ENCODE assay signal across 14 cellular contexts in the genomic region with DNA sequence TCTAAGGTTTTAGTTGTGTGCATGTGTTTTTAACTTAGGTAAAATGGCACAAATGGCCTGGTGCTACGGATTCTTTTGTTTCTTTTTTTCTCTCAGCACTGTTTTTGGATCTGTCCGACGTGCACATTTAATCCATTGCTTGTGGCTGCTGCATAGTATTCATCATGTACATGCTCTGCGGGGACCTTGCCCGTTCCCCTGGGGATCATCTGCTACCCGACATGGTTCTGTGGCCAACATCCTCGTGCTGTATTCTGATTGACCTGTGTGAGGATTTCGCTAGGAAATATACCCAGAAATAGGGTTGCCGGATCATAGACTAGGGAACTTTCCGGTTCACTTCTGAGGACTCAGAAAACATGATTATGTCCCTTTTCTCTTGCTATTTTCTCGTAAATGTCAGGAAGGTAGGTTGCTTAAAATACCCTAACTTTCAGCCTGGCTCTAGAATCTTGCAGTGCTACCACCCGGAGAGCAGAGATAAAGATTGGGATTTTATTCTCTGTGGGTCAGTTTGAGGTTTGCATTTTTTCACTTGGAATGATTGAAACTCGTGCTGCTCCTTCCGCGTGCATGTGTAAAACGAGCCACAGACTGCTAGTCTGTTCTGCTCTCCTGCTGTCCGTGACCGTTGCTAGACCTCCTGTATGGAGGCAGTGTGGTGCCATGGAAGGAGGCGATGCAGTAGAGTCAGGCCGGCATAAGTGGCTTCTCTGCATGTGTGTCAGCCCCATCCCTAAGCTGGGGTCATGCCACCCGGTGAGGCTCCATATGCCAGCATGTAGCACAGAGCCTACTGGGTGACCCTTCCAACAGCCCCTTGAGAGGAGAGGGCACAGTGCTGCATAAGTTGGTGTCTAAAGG. TPM values are rescaled to one million over a fixed set of nuclear protein-coding genes. Genes with fewer than 3 reads are reported as not detected.
DNase-seq lines count a peak whose midpoint lies in the region; ATAC-seq and TF ChIP-seq lines count a peak whose summit lies in the region.
"Had no signal": no experiment of that assay in that cellular context is flagged by ENCODE, and none has a peak within 500 bp of the region (broad histone marks: within the 10 kb centered on the region; RNA-seq: fewer than 3 reads in every experiment).

No MANE protein-coding gene starts in this region.

- peaks cover 0 to 5% of the 10 kb centered on the region in 2 donors for H3K27me3 Mint-ChIP-seq in CD8-positive, alpha-beta memory T cell
- H3K27me3 Mint-ChIP-seq in nephron progenitor cell (ENCODE audit: low read depth, poor library complexity) = no peaks in the 10 kb centered on the region

- WGBS in HUES64 = 80% methylated on average over 21 of the region's 21 CpGs

- H2AFZ ChIP-seq in OCI-LY7 (ENCODE audit: low read length) = no peak overlapping the region

- DNase-seq in CD8-positive, alpha-beta memory T cell = no peak
- DNase-seq in amniotic epithelial cell (ENCODE audit: low read depth) (peak; percentile 57), nephron progenitor cell (no peak), OCI-LY7 (ENCODE audit: low spot score) (no peak)
- DNase-seq: cerebellar nuclear complex, MG63, NCI-H2081 treated with DMSO at 0.1 percent for 48 hours, SJCRH30, WERI-Rb-1 had no signal

- peaks cover 34 to 51% (median 48%) of the 10 kb centered on the region in 3 donors for H3K4me1 Mint-ChIP-seq in CD8-positive, alpha-beta memory T cell
- peaks cover 46% of the 10 kb centered on the region for H3K4me1 Mint-ChIP-seq in nephron progenitor cell

- no peak overlapping the region for H3K4me3 ChIP-seq in CD8-positive, alpha-beta memory T cell (ENCODE audit: low read length)
- H3K4me3 ChIP-seq in HUES64 (ENCODE audit: low read length) = no peak overlapping the region
- no peak overlapping the region for H3K4me3 ChIP-seq in OCI-LY7 (ENCODE audit: low read depth, low read length, poor library complexity, severe bottlenecking)
- H3K4me3 ChIP-seq: HAP-1, MG63, SJCRH30, skin epidermis had no signal

- no peaks in the 10 kb centered on the region for H3K9me2 ChIP-seq in OCI-LY7 (ENCODE audit: insufficient read depth, low read length)

- H3K9me3 ChIP-seq in CD8-positive, alpha-beta memory T cell (ENCODE audit: low read length) = no peaks in the 10 kb centered on the region
- H3K9me3 ChIP-seq in HUES64 (ENCODE audit: insufficient read depth, low read depth, low read length) (no peaks in the 10 kb centered on the region), OCI-LY7 (ENCODE audit: low read length) (no peaks in the 10 kb centered on the region)
- H3K9me3 ChIP-seq: HAP-1, MG63, SJCRH30 had no signal

- no peak for TF ChIP-seq CTCF in nephron progenitor cell (IDR thresholded peaks at IDR 0.05)
- no peak for TF ChIP-seq CTCF in OCI-LY7 (conservative IDR thresholded peaks at IDR 0.05; ENCODE audit: low read length)

- H3K4me3 Mint-ChIP-seq in CD8-positive, alpha-beta memory T cell = peak overlapping the region in 1 of 7 donors; percentile 0
- H3K4me3 Mint-ChIP-seq in nephron progenitor cell = no peak overlapping the region

- intact Hi-C loops in OCI-LY7 (cut with micrococcal nuclease; ENCODE audit: unreplicated experiment) = no loop called here

- ATAC-seq in HG03108 (IDR thresholded peaks at IDR 0.05; ENCODE audit: unreplicated experiment) = no peak
- ATAC-seq in HG02870 (IDR thresholded peaks at IDR 0.05; ENCODE audit: unreplicated experiment) = no peak

- POLR2A ChIA-PET in CD8-positive, alpha-beta memory T cell (lab: Charles Lee) = no interaction called here
- POLR2A ChIA-PET in OCI-LY7 (lab: Charles Lee) = interaction anchor here (1.0 to 1.5 kb wide), 3 partner anchors 9 to 35 kb away, joined by 3 to 6 read pairs (median 4); no protein-coding TSS in a partner anchor

- no peaks in the 10 kb centered on the region for H3K36me3 Mint-ChIP-seq in CD8-positive, alpha-beta memory T cell
- peaks cover 35% of the 10 kb centered on the region for H3K36me3 Mint-ChIP-seq in nephron progenitor cell (ENCODE audit: low read depth)

- no peaks in the 10 kb centered on the region for H3K27me3 ChIP-seq in CD8-positive, alpha-beta memory T cell (ENCODE audit: insufficient read depth, low read length, poor library complexity, severe bottlenecking)
- no peaks in the 10 kb centered on the region for H3K27me3 ChIP-seq in HUES64 (ENCODE audit: insufficient read depth, low read length)
- H3K27me3 ChIP-seq: MG63, SJCRH30 had no signal

- no peaks in the 10 kb centered on the region for H4K20me1 ChIP-seq in OCI-LY7 (ENCODE audit: insufficient read depth, low read length)

- BruUV-seq in OCI-LY7 (replicated peaks; lab: Mats Ljungman, UMichigan) = no TSS peak

- peaks cover 4% of the 10 kb centered on the region; the same call in 1 of the 2 replicates for H3K79me2 ChIP-seq in OCI-LY7 (ENCODE audit: insufficient read depth, low read depth, low read length)

- H3K9me3 Mint-ChIP-seq in CD8-positive, alpha-beta memory T cell = no peaks in the 10 kb centered on the region
- H3K9me3 Mint-ChIP-seq in nephron progenitor cell = peaks cover 24% of the 10 kb centered on the region

- no peak overlapping the region for H3K9ac ChIP-seq in HUES64 (ENCODE audit: low read depth, low read length)

- H3K36me3 ChIP-seq in CD8-positive, alpha-beta memory T cell (ENCODE audit: insufficient read depth, low read length) = no peaks in the 10 kb centered on the region
- H3K36me3 ChIP-seq in HUES64 (ENCODE audit: insufficient read depth, low read length) (no peaks in the 10 kb centered on the region), OCI-LY7 (ENCODE audit: insufficient read depth, low read length) (no peaks in the 10 kb centered on the region)
- H3K36me3 ChIP-seq: HAP-1, MG63, SJCRH30, WERI-Rb-1 had no signal

- CTCF ChIA-PET in CD8-positive, alpha-beta memory T cell (lab: Charles Lee) = interaction anchor here (1.0 to 1.9 kb wide), 5 partner anchors 8 to 75 kb away, joined by 3 to 12 read pairs (median 4); a partner anchor contains a TSS
- CTCF ChIA-PET in OCI-LY7 (lab: Charles Lee; ENCODE audit: unreplicated experiment) = interaction anchor here (0.7 to 1.1 kb wide), 3 partner anchors 26 to 36 kb away, joined by 3 to 23 read pairs (median 5); no protein-coding TSS in a partner anchor

- no peak overlapping the region for H3K27ac ChIP-seq in CD8-positive, alpha-beta memory T cell (ENCODE audit: low read depth, low read length)
- H3K27ac ChIP-seq in HUES64 (ENCODE audit: low read depth, low read length) (peak overlapping the region; percentile 23; the same call in 1 of the 2 replicates), OCI-LY7 (ENCODE audit: low read depth, low read length, poor library complexity, severe bottlenecking) (no peak overlapping the region)
- H3K27ac ChIP-seq: SJCRH30, WERI-Rb-1 had no signal

- H3K27ac Mint-ChIP-seq in CD8-positive, alpha-beta memory T cell = peak overlapping the region in 7 of 8 donors; percentile 6 to 85 (median 63)
- peak overlapping the region; percentile 41 for H3K27ac Mint-ChIP-seq in nephron progenitor cell

- H3K4me2 ChIP-seq in OCI-LY7 (ENCODE audit: low read length) = no peak overlapping the region

- peaks cover 41% of the 10 kb centered on the region for H3K4me1 ChIP-seq in CD8-positive, alpha-beta memory T cell (ENCODE audit: insufficient read depth, low read length)
- H3K4me1 ChIP-seq in HUES64 (ENCODE audit: insufficient read depth, low read length) (peaks cover 12% of the 10 kb centered on the region), OCI-LY7 (ENCODE audit: insufficient read depth, low read length, poor library complexity, severe bottlenecking) (peaks cover 30% of the 10 kb centered on the region)
- H3K4me1 ChIP-seq: SJCRH30 had no signal

RNA-seq across cellular contexts. Expression of a gene that starts 42.8 kb away (rescaled TPM):
- not detected for total RNA-seq in CD8-positive, alpha-beta memory T cell
- 0.10 TPM for polyA plus RNA-seq in CD8-positive, alpha-beta memory T cell
- polyA plus RNA-seq in HUES64 (2013, experiment 1 of 2) = 2.1 TPM
- 4.1 TPM for polyA plus RNA-seq in HUES64 (2013, experiment 2 of 2)
- total RNA-seq in OCI-LY7 (2014; rRNA removed; shearing (Covaris generic)) = 0.09 and 0.67 TPM in 2 replicates
- 0.48 and 0.83 TPM in 2 replicates for total RNA-seq in OCI-LY7 (2022)
